Comparison of ENCODE assay signal across 22 cellular contexts in genomic region chr1:26368006-26368405, GRCh38. TPM values are rescaled to one million over a fixed set of nuclear protein-coding genes. Genes with fewer than 3 reads are reported as not detected.
A peak's percentile ranks its signal among the peaks of the same experiment; 100 is the strongest.
DNase-seq lines count a peak whose midpoint lies in the region; ATAC-seq lines count a peak whose summit lies in the region.
"Had no signal": no experiment of that assay in that cellular context is flagged by ENCODE, and none has a peak within 500 bp of the region (broad histone marks: within the 10 kb centered on the region; RNA-seq: fewer than 3 reads in every experiment).

No MANE protein-coding gene starts in this region.

- peaks cover 60% of the 10 kb centered on the region for H3K4me1 ChIP-seq in CD8-positive, alpha-beta memory T cell (ENCODE audit: insufficient read depth, low read length)

- H3K27me3 ChIP-seq in CD8-positive, alpha-beta memory T cell (ENCODE audit: insufficient read depth, low read length, poor library complexity, severe bottlenecking), result no peaks in the 10 kb centered on the region

- peaks cover 13% of the 10 kb centered on the region for H3K36me3 Mint-ChIP-seq in activated naive CD8-positive, alpha-beta T cell treated with anti-CD3 and anti-CD28 coated beads, Interleukin-2, amount 10 ng/mL, durations not matched to agents 7 days and 5 days
- H3K36me3 Mint-ChIP-seq in activated naive CD8-positive, alpha-beta T cell treated with anti-CD3 and anti-CD28 coated beads for 36 hours, result peaks cover 5% of the 10 kb centered on the region
- H3K36me3 Mint-ChIP-seq in CD8-positive, alpha-beta memory T cell, result peaks cover 0 to 4% (median 4%) of the 10 kb centered on the region in 3 donors
- H3K36me3 Mint-ChIP-seq in T-cell (no peaks in the 10 kb centered on the region), immature natural killer cell (peaks cover 0 to 9% (median 0%) of the 10 kb centered on the region in 3 donors)

- H3K27me3 Mint-ChIP-seq in activated naive CD8-positive, alpha-beta T cell treated with anti-CD3 and anti-CD28 coated beads, Interleukin-2, amount 10 ng/mL, durations not matched to agents 7 days and 5 days, result peaks cover 10% of the 10 kb centered on the region
- H3K27me3 Mint-ChIP-seq in activated naive CD8-positive, alpha-beta T cell treated with anti-CD3 and anti-CD28 coated beads for 36 hours, result no peaks in the 10 kb centered on the region
- H3K27me3 Mint-ChIP-seq in CD8-positive, alpha-beta memory T cell, result peaks cover 0 to 5% of the 10 kb centered on the region in 2 donors
- no peaks in the 10 kb centered on the region for H3K27me3 Mint-ChIP-seq in T-cell
- H3K27me3 Mint-ChIP-seq in immature natural killer cell (ENCODE audit: low read depth in 3 of 3), result peaks cover 10 to 41% (median 15%) of the 10 kb centered on the region in 3 donors

- POLR2A ChIA-PET in activated naive CD8-positive, alpha-beta T cell treated with anti-CD3 and anti-CD28 coated beads, Interleukin-2, amount 10 ng/mL, durations not matched to agents 7 days and 5 days (lab: Charles Lee), result no interaction called here
- POLR2A ChIA-PET in CD8-positive, alpha-beta memory T cell (lab: Charles Lee), result interaction anchor here (0.5 kb wide), 1 partner anchor 40 kb away, joined by 3 read pairs; no protein-coding TSS in a partner anchor
- POLR2A ChIA-PET in T-cell (lab: Charles Lee), result no interaction called here

- peak overlapping the region; percentile 7 for H3K27ac Mint-ChIP-seq in activated naive CD8-positive, alpha-beta T cell treated with anti-CD3 and anti-CD28 coated beads, Interleukin-2, amount 10 ng/mL, durations not matched to agents 7 days and 5 days
- no peak overlapping the region for H3K27ac Mint-ChIP-seq in activated naive CD8-positive, alpha-beta T cell treated with anti-CD3 and anti-CD28 coated beads for 36 hours
- H3K27ac Mint-ChIP-seq in CD8-positive, alpha-beta memory T cell, result peak overlapping the region in 5 of 8 donors; percentile 31 to 70 (median 60)
- H3K27ac Mint-ChIP-seq in T-cell (peak overlapping the region in 1 of 2 donors; percentile 66), immature natural killer cell (peak overlapping the region in 1 of 6 donors; percentile 12)
- H3K27ac Mint-ChIP-seq: GM23338 had no signal

- H3K27ac ChIP-seq in CD8-positive, alpha-beta memory T cell (ENCODE audit: low read depth, low read length), result no peak overlapping the region
- H3K27ac ChIP-seq: A549; BLaER1 treated with 17β-estradiol and CSF1 and Interleukin-3, amounts not matched to agents 10 nM and 100 nM had no signal

- no peak for ATAC-seq in activated naive CD8-positive, alpha-beta T cell treated with anti-CD3 and anti-CD28 coated beads, Interleukin-2, amount 10 ng/mL, durations not matched to agents 7 days and 5 days (ENCODE audit: low read depth)
- ATAC-seq in T-cell (replicated peaks in 1 of 4) (no peak), GM18498 (IDR thresholded peaks at IDR 0.05; ENCODE audit: unreplicated experiment) (no peak)
- ATAC-seq: A549, GM23338 had no signal

- no peaks in the 10 kb centered on the region for H3K9me3 ChIP-seq in CD8-positive, alpha-beta memory T cell (ENCODE audit: low read length)
- H3K9me3 ChIP-seq: A549 had no signal

- H3K9me3 Mint-ChIP-seq in activated naive CD8-positive, alpha-beta T cell treated with anti-CD3 and anti-CD28 coated beads, Interleukin-2, amount 10 ng/mL, durations not matched to agents 7 days and 5 days, result peaks cover 6% of the 10 kb centered on the region
- peaks cover 5% of the 10 kb centered on the region for H3K9me3 Mint-ChIP-seq in activated naive CD8-positive, alpha-beta T cell treated with anti-CD3 and anti-CD28 coated beads for 36 hours
- H3K9me3 Mint-ChIP-seq in CD8-positive, alpha-beta memory T cell, result peaks cover 0 to 5% (median 0%) of the 10 kb centered on the region in 5 donors
- H3K9me3 Mint-ChIP-seq in T-cell, result no peaks in the 10 kb centered on the region
- H3K9me3 Mint-ChIP-seq in immature natural killer cell, result peaks cover 0 to 6% (median 0%) of the 10 kb centered on the region in 6 donors
- H3K9me3 Mint-ChIP-seq: GM23338 had no signal

- CTCF ChIA-PET in CD8-positive, alpha-beta memory T cell (lab: Charles Lee), result interaction anchor here (1.1 kb wide), 2 partner anchors 9 to 23 kb away, joined by 3 to 4 read pairs; no protein-coding TSS in a partner anchor
- CTCF ChIA-PET in T-cell (lab: Charles Lee), result no interaction called here

- no peak overlapping the region for H3K4me3 ChIP-seq in CD8-positive, alpha-beta memory T cell (ENCODE audit: low read length)
- H3K4me3 ChIP-seq: A549; BLaER1 treated with 17β-estradiol and CSF1 and Interleukin-3, amounts not matched to agents 10 nM and 100 nM; GM23338 had no signal

- peaks cover 46% of the 10 kb centered on the region for H3K4me1 Mint-ChIP-seq in activated naive CD8-positive, alpha-beta T cell treated with anti-CD3 and anti-CD28 coated beads, Interleukin-2, amount 10 ng/mL, durations not matched to agents 7 days and 5 days
- H3K4me1 Mint-ChIP-seq in activated naive CD8-positive, alpha-beta T cell treated with anti-CD3 and anti-CD28 coated beads for 36 hours, result peaks cover 36% of the 10 kb centered on the region
- H3K4me1 Mint-ChIP-seq in CD8-positive, alpha-beta memory T cell, result peaks cover 58 to 77% (median 65%) of the 10 kb centered on the region in 3 donors
- H3K4me1 Mint-ChIP-seq in T-cell (peaks cover 56 to 73% (median 60%) of the 10 kb centered on the region in 3 donors), immature natural killer cell (peaks cover 50 to 72% of the 10 kb centered on the region in 2 donors)

- no peak for DNase-seq in activated naive CD8-positive, alpha-beta T cell treated with anti-CD3 and anti-CD28 coated beads, Interleukin-2, amount 10 ng/mL, durations not matched to agents 7 days and 5 days
- DNase-seq in activated naive CD8-positive, alpha-beta T cell treated with anti-CD3 and anti-CD28 coated beads for 36 hours, result no peak
- no peak for DNase-seq in CD8-positive, alpha-beta memory T cell
- no peak for DNase-seq in T-cell
- no peak for DNase-seq in immature natural killer cell
- DNase-seq in activated naive CD4-positive, alpha-beta T cell treated with anti-CD3 and anti-CD28 coated beads, Interleukin-2, amount 50 U/mL, for 16 hours, result no peak
- DNase-seq: AML-193, Calu3, DMS153, DND-41, HCEC 1CT, KG1, MM.1S, NCI-H2029 treated with DMSO at 0.1 percent for 48 hours, NCI-H446 treated with DMSO at 0.1 percent for 48 hours, NCI-H526, RPMI8226, SHP77 had no signal

- no peak overlapping the region for H3K4me3 Mint-ChIP-seq in activated naive CD8-positive, alpha-beta T cell treated with anti-CD3 and anti-CD28 coated beads, Interleukin-2, amount 10 ng/mL, durations not matched to agents 7 days and 5 days
- no peak overlapping the region for H3K4me3 Mint-ChIP-seq in activated naive CD8-positive, alpha-beta T cell treated with anti-CD3 and anti-CD28 coated beads for 36 hours
- H3K4me3 Mint-ChIP-seq in CD8-positive, alpha-beta memory T cell, result peak overlapping the region; percentile 23 to 82 (median 65)
- H3K4me3 Mint-ChIP-seq in T-cell (peak overlapping the region in 2 of 3 donors; percentile 13 to 28), immature natural killer cell (peak overlapping the region in 3 of 5 donors; percentile 22 to 38 (median 33))
- H3K4me3 Mint-ChIP-seq: GM23338 had no signal

- H3K36me3 ChIP-seq in CD8-positive, alpha-beta memory T cell (ENCODE audit: insufficient read depth, low read length), result no peaks in the 10 kb centered on the region
- H3K36me3 ChIP-seq: BLaER1 treated with 17β-estradiol and CSF1 and Interleukin-3, amounts not matched to agents 10 nM and 100 nM had no signal

RNA-seq across cellular contexts. Expression of gene ZNF683, which starts 4.5 kb away (rescaled TPM):
- 1 to 10 TPM; 9.3 to 9.9 TPM for total RNA-seq in activated naive CD8-positive, alpha-beta T cell treated with anti-CD3 and anti-CD28 coated beads, Interleukin-2, amount 10 ng/mL, durations not matched to agents 7 days and 5 days
- total RNA-seq in activated naive CD8-positive, alpha-beta T cell treated with anti-CD3 and anti-CD28 coated beads for 36 hours, result under 1 TPM; 0.27 to 0.32 TPM
- total RNA-seq in CD8-positive, alpha-beta memory T cell, result 1 to 10 TPM; 2.4 to 2.7 TPM
- polyA plus RNA-seq in CD8-positive, alpha-beta memory T cell, result 205 TPM
- 10 to 100 TPM in 2 of 5 donors, 1 to 10 TPM in 2, under 1 TPM in 1; 0.32 to 23.1 (median 5.3) TPM for total RNA-seq in T-cell
- polyA plus RNA-seq in immature natural killer cell, result 10 to 100 TPM in 2 of 3 donors, 1 to 10 TPM in 1; 4.1 to 61.3 (median 24.2) TPM
- total RNA-seq: Calu3, GM23338 had no signal
- polyA plus RNA-seq: A549, GM23338 had no signal

RNA-seq across cellular contexts. Expression of gene CRYBG2, which starts 14.1 kb away (rescaled TPM):
- 10 to 100 TPM in 1 of 2 experiments, 1 to 10 TPM in 1; 7.9 to 10.3 TPM for total RNA-seq in activated naive CD8-positive, alpha-beta T cell treated with anti-CD3 and anti-CD28 coated beads, Interleukin-2, amount 10 ng/mL, durations not matched to agents 7 days and 5 days
- 1 to 10 TPM; 4.9 to 5.1 TPM for total RNA-seq in activated naive CD8-positive, alpha-beta T cell treated with anti-CD3 and anti-CD28 coated beads for 36 hours
- total RNA-seq in CD8-positive, alpha-beta memory T cell, result 1 to 10 TPM in 1 of 2 experiments, under 1 TPM in 1; 0.85 to 1.3 TPM
- polyA plus RNA-seq in CD8-positive, alpha-beta memory T cell, result 1.9 TPM
- total RNA-seq in T-cell, result 1 to 10 TPM; 3.0 to 7.3 (median 5.1) TPM
- polyA plus RNA-seq in immature natural killer cell, result 1 to 10 TPM in 2 of 3 donors, not detected in 1; 1.2 to 1.3 TPM

RNA-seq across cellular contexts. Expression of gene LIN28A, which starts 42.6 kb away (rescaled TPM):
- total RNA-seq in activated naive CD8-positive, alpha-beta T cell treated with anti-CD3 and anti-CD28 coated beads, Interleukin-2, amount 10 ng/mL, durations not matched to agents 7 days and 5 days, result not detected
- total RNA-seq in activated naive CD8-positive, alpha-beta T cell treated with anti-CD3 and anti-CD28 coated beads for 36 hours, result not detected
- total RNA-seq in CD8-positive, alpha-beta memory T cell, result not detected
- polyA plus RNA-seq in CD8-positive, alpha-beta memory T cell, result not detected
- 1 to 10 TPM in 2 of 5 donors, under 1 TPM in 1, not detected in 2; 0.95 to 1.3 (median 1.1) TPM for total RNA-seq in T-cell
- not detected for polyA plus RNA-seq in immature natural killer cell
- total RNA-seq: Calu3 had no signal

RNA-seq across cellular contexts. Expression of gene CD52, which starts 50.2 kb away (rescaled TPM):
- 1,000 to 10,000 TPM; 1,078 to 1,088 TPM for total RNA-seq in activated naive CD8-positive, alpha-beta T cell treated with anti-CD3 and anti-CD28 coated beads, Interleukin-2, amount 10 ng/mL, durations not matched to agents 7 days and 5 days
- total RNA-seq in activated naive CD8-positive, alpha-beta T cell treated with anti-CD3 and anti-CD28 coated beads for 36 hours, result 100 to 1,000 TPM; 263 to 278 TPM
- total RNA-seq in CD8-positive, alpha-beta memory T cell, result 100 to 1,000 TPM; 355 to 388 TPM
- polyA plus RNA-seq in CD8-positive, alpha-beta memory T cell, result 7,622 TPM
- total RNA-seq in T-cell, result 1,000 to 10,000 TPM in 4 of 5 donors, 100 to 1,000 TPM in 1; 994 to 1,121 (median 1,054) TPM
- 1,000 to 10,000 TPM; 3,509 to 3,975 (median 3,639) TPM for polyA plus RNA-seq in immature natural killer cell
- total RNA-seq: Calu3, GM23338 had no signal
- polyA plus RNA-seq: A549 had no signal

Comparison
In these comparisons a context has a peak if more than half of its experiments do, and no peak if none do; other contexts are left out.
1. H3K4me3 Mint-ChIP-seq: peak in CD8-positive, alpha-beta memory T cell (7 of 7), T-cell (2 of 3) and immature natural killer cell (3 of 5); none in activated naive CD8-positive, alpha-beta T cell treated with anti-CD3 and anti-CD28 coated beads, Interleukin-2, amount 10 ng/mL, durations not matched to agents 7 days and 5 days (single experiment) and activated naive CD8-positive, alpha-beta T cell treated with anti-CD3 and anti-CD28 coated beads for 36 hours (single experiment).